Comparison of ENCODE assay signal across 18 cellular contexts in the genomic region with DNA sequence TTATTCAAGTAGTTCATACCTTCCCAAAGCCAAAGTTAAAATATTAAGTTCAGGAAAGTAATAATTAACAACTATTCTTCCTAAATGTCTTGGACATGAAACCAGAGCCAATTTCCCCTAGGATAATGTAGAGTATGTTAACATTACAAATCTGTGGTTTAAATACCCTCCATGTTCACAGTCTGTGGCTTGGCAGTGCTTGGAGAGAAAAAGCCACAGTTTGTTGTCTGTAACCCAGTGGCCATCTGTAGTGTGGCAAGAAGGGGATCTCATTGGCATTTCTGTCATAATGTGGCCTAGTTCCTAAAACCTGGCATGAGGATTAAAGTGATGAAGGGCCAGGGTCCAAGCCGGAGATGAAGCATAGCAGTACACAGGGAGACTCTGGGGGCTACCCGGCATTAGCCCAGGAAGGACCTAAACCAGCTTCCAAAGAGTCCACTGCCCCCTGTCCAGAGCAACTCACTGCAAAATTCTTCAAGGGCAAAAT. TPM values are rescaled to one million over a fixed set of nuclear protein-coding genes. Genes with fewer than 3 reads are reported as not detected.
DNase-seq lines count a peak whose midpoint lies in the region; ATAC-seq lines count a peak whose summit lies in the region.
"Had no signal": no experiment of that assay in that cellular context is flagged by ENCODE, and none has a peak within 500 bp of the region (broad histone marks: within the 10 kb centered on the region; RNA-seq: fewer than 3 reads in every experiment).

No MANE protein-coding gene starts in this region.

- H3K36me3 Mint-ChIP-seq in activated naive CD8-positive, alpha-beta T cell treated with anti-CD3 and anti-CD28 coated beads for 36 hours = no peaks in the 10 kb centered on the region
- no peaks in the 10 kb centered on the region for H3K36me3 Mint-ChIP-seq in activated naive CD8-positive, alpha-beta T cell treated with anti-CD3 and anti-CD28 coated beads, Interleukin-2, amount 50 U/mL, for 24 hours (ENCODE audit: low read depth)
- peaks cover 4% of the 10 kb centered on the region for H3K36me3 Mint-ChIP-seq in central memory CD8-positive, alpha-beta T cell (ENCODE audit: insufficient read depth)
- H3K36me3 Mint-ChIP-seq: CD4-positive, alpha-beta memory T cell had no signal

- no peaks in the 10 kb centered on the region for H3K4me1 Mint-ChIP-seq in activated naive CD8-positive, alpha-beta T cell treated with anti-CD3 and anti-CD28 coated beads for 36 hours
- no peaks in the 10 kb centered on the region for H3K4me1 Mint-ChIP-seq in activated naive CD8-positive, alpha-beta T cell treated with anti-CD3 and anti-CD28 coated beads, Interleukin-2, amount 50 U/mL, for 24 hours
- H3K4me1 Mint-ChIP-seq in central memory CD8-positive, alpha-beta T cell = peaks cover 62% of the 10 kb centered on the region
- H3K4me1 Mint-ChIP-seq: CD4-positive, alpha-beta memory T cell had no signal

- no peaks in the 10 kb centered on the region for H3K9me3 Mint-ChIP-seq in activated naive CD8-positive, alpha-beta T cell treated with anti-CD3 and anti-CD28 coated beads for 36 hours
- no peaks in the 10 kb centered on the region for H3K9me3 Mint-ChIP-seq in activated naive CD8-positive, alpha-beta T cell treated with anti-CD3 and anti-CD28 coated beads, Interleukin-2, amount 50 U/mL, for 24 hours
- H3K9me3 Mint-ChIP-seq in central memory CD8-positive, alpha-beta T cell = no peaks in the 10 kb centered on the region

- no peak overlapping the region for H3K4me3 Mint-ChIP-seq in activated naive CD8-positive, alpha-beta T cell treated with anti-CD3 and anti-CD28 coated beads for 36 hours
- H3K4me3 Mint-ChIP-seq in activated naive CD8-positive, alpha-beta T cell treated with anti-CD3 and anti-CD28 coated beads, Interleukin-2, amount 50 U/mL, for 24 hours = no peak overlapping the region
- no peak overlapping the region for H3K4me3 Mint-ChIP-seq in central memory CD8-positive, alpha-beta T cell
- H3K4me3 Mint-ChIP-seq: CD4-positive, alpha-beta memory T cell had no signal

- H3K27me3 Mint-ChIP-seq in activated naive CD8-positive, alpha-beta T cell treated with anti-CD3 and anti-CD28 coated beads for 36 hours = peaks cover 9% of the 10 kb centered on the region
- peaks cover 5% of the 10 kb centered on the region for H3K27me3 Mint-ChIP-seq in activated naive CD8-positive, alpha-beta T cell treated with anti-CD3 and anti-CD28 coated beads, Interleukin-2, amount 50 U/mL, for 24 hours
- no peaks in the 10 kb centered on the region for H3K27me3 Mint-ChIP-seq in central memory CD8-positive, alpha-beta T cell

- ATAC-seq in activated naive CD8-positive, alpha-beta T cell treated with anti-CD3 and anti-CD28 coated beads, Interleukin-2, amount 50 U/mL, for 24 hours = no peak
- ATAC-seq in central memory CD8-positive, alpha-beta T cell (replicated peaks; ENCODE audit: extremely low read depth, poor library complexity, severe bottlenecking) = no peak
- no peak for ATAC-seq in HG03520 (IDR thresholded peaks at IDR 0.05; ENCODE audit: unreplicated experiment)
- ATAC-seq: K562 had no signal

- peak overlapping the region; percentile 55 for H3K27ac Mint-ChIP-seq in activated naive CD8-positive, alpha-beta T cell treated with anti-CD3 and anti-CD28 coated beads for 36 hours
- no peak overlapping the region for H3K27ac Mint-ChIP-seq in activated naive CD8-positive, alpha-beta T cell treated with anti-CD3 and anti-CD28 coated beads, Interleukin-2, amount 50 U/mL, for 24 hours
- H3K27ac Mint-ChIP-seq in central memory CD8-positive, alpha-beta T cell (ENCODE audit: low read depth) = peak overlapping the region; percentile 32
- H3K27ac Mint-ChIP-seq: CD4-positive, alpha-beta memory T cell had no signal

- DNase-seq in activated naive CD8-positive, alpha-beta T cell treated with anti-CD3 and anti-CD28 coated beads for 36 hours = no peak
- no peak for DNase-seq in activated naive CD8-positive, alpha-beta T cell treated with anti-CD3 and anti-CD28 coated beads, Interleukin-2, amount 50 U/mL, for 24 hours
- no peak for DNase-seq in central memory CD8-positive, alpha-beta T cell (ENCODE audit: low spot score in 2 of 2)
- DNase-seq in myocyte (ENCODE audit: low read depth) (peak; percentile 61), SHP77 (lab: John Stamatoyannopoulos, UW) (no peak), KG1 (lab: John Stamatoyannopoulos, UW) (no peak)
- no peak for DNase-seq in NK-92 treated with Interleukin-12 subunit alpha and Interleukin-12 subunit beta, amount 100 ng/mL, for 24 hours (lab: John Stamatoyannopoulos, UW)
- DNase-seq: Calu3; CD4-positive, alpha-beta memory T cell; DMS79; HCEC 1CT; MV-4-11; NCI-H1417; NCI-H1930; NCI-H446; OCI-M1 had no signal

RNA-seq across cellular contexts. Expression of gene SYNE1, which starts 31.2 kb away (rescaled TPM):
- 10 to 100 TPM; 21.9 to 26.7 TPM for total RNA-seq in activated naive CD8-positive, alpha-beta T cell treated with anti-CD3 and anti-CD28 coated beads for 36 hours
- total RNA-seq in myocyte = 123 and 258 TPM in 2 replicates
- 45.0 TPM for polyA plus RNA-seq in myocyte (2012)
